9 cellular contexts compared by ENCODE assay signal in the genomic region with DNA sequence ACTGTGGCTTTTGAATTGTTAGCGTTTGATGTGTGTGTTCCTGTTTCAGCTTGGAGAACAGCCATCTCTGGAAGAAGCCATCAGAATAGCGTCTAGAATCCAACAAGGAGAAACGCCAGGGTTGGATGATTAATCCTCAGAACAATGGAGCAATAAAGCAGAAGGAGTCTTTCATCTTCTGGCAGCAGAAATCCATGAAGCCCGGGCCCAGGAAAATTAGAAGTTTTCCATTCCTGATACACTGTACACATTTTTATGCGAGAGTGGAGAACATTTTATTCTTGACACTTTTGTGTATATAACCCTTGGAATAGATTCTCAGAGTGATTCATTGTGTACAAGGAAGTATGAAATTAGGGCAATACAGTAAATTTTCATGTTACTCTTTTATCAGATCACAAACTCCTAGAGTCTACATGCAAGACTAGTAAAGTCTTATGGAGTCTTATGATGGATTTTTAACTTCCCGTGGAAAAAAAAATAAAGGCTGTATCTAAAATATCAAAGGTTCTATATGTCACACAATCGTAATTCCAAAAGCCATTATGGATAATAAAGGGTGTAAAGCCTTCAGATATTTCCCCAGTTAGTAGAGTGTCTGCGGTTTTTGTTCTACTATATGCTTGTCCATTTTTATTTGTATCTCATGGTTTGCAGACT. TPM values are rescaled to one million over a fixed set of nuclear protein-coding genes. Genes with fewer than 3 reads are reported as not detected.
DNase-seq lines count a peak whose midpoint lies in the region; ATAC-seq and TF ChIP-seq lines count a peak whose summit lies in the region.
"Had no signal": no experiment of that assay in that cellular context is flagged by ENCODE, and none has a peak within 500 bp of the region (broad histone marks: within the 10 kb centered on the region; RNA-seq: fewer than 3 reads in every experiment).

No MANE protein-coding gene starts in this region.

- no peak for TF ChIP-seq POLR2A in GM18505 (IDR thresholded peaks at IDR 0.05; ENCODE audit: borderline replicate concordance, extremely low read depth, insufficient read depth, insufficient read length)

- no peaks in the 10 kb centered on the region for H3K9me3 Mint-ChIP-seq in brain

- peak overlapping the region in 2 of 5 experiments; percentile 20 to 49 for H3K4me3 Mint-ChIP-seq in brain

- peak; percentile 67 for DNase-seq in HCEC 1CT
- DNase-seq in superior temporal gyrus (ENCODE audit: extremely low spot score): peak; percentile 30
- no peak for DNase-seq in NCI-H748 (lab: John Stamatoyannopoulos, UW; ENCODE audit: unreplicated experiment)
- no peak for DNase-seq in NOMO-1 treated with DMSO at 0.1 percent for 48 hours (lab: John Stamatoyannopoulos, UW; ENCODE audit: unreplicated experiment)
- DNase-seq in NCI-H748 treated with DMSO at 0.1 percent for 48 hours (lab: John Stamatoyannopoulos, UW): no peak
- DNase-seq: stimulated activated CD4-positive, alpha-beta T cell treated with anti-CD3 and anti-CD28 coated beads, Interleukin-4, amount 100 ng/mL, for 1 hour had no signal

- TF ChIP-seq CTCF in brain (conservative IDR thresholded peaks at IDR 0.05): no peak

- H3K27me3 Mint-ChIP-seq in brain: no peaks in the 10 kb centered on the region

- peak overlapping the region; percentile 18 for H3K27ac ChIP-seq in layer of hippocampus (ENCODE audit: low read depth, low read length)

- no peaks in the 10 kb centered on the region for H3K27me3 ChIP-seq in layer of hippocampus (ENCODE audit: control insufficient read depth, insufficient read depth, low read length)

- H3K36me3 Mint-ChIP-seq in brain: peaks cover 37% of the 10 kb centered on the region

- no peak for ATAC-seq in GM18505 (IDR thresholded peaks at IDR 0.05; ENCODE audit: unreplicated experiment)

- peaks cover 30% of the 10 kb centered on the region for H3K4me1 Mint-ChIP-seq in brain

- H3K27ac Mint-ChIP-seq in brain: peak overlapping the region; percentile 66 to 93 (median 78)

RNA-seq across cellular contexts. Expression of a gene that starts 45.9 kb away (rescaled TPM):
- 21.2 TPM for polyA plus RNA-seq in brain (ENCODE audit: insufficient read depth, low read depth, low replicate concordance)

Comparison
In these comparisons a context has a peak if more than half of its experiments do, and no peak if none do; other contexts are left out.
1. DNase-seq: peak in HCEC 1CT (single experiment) and superior temporal gyrus (single experiment); none in NCI-H748 (single experiment), NOMO-1 treated with DMSO at 0.1 percent for 48 hours (single experiment) and NCI-H748 treated with DMSO at 0.1 percent for 48 hours (single experiment).